ENCODE assay signal across 18 cellular contexts in the genomic region with DNA sequence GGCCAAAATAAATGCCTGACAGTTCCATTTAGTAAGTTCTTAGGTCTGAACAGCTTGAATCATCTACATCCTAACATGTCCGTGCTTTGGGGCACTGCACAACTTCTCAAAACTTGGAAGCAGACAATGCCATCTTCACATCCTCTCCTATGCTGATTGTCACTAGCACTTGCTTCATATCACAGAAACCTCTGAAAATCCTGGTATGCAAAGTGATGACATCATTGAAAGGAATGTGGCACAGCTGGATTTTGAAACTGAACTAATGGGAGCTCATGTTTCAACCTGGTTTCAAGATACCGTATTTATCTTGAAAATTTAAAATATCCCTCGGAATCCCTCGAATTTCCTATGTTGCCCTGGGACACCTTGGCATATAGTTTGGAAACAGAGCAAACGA.
A peak's percentile ranks its signal among the peaks of the same experiment; 100 is the strongest.
DNase-seq lines count a peak whose midpoint lies in the region; ATAC-seq, FAIRE-seq and TF ChIP-seq lines count a peak whose summit lies in the region.
"Had no signal": no experiment of that assay in that cellular context is flagged by ENCODE, and none has a peak within 500 bp of the region (broad histone marks: within the 10 kb centered on the region; RNA-seq: fewer than 3 reads in every experiment).

No MANE protein-coding gene starts in this region.

- peak; percentile 8 for DNase-seq in EH (ENCODE audit: low read depth)
- DNase-seq in bronchial epithelial cell (ENCODE audit: low read depth): peak; percentile 89
- DNase-seq in mesothelial cell of epicardium (ENCODE audit: low spot score in 2 of 2, unreplicated experiment in 2 of 2): no peak
- no peak for DNase-seq in NCI-H2029 treated with DMSO at 0.1 percent for 48 hours (lab: John Stamatoyannopoulos, UW)
- no peak for DNase-seq in germinal center (ENCODE audit: low spot score)
- DNase-seq in NCI-H2107 treated with DMSO at 0.1 percent for 48 hours (lab: John Stamatoyannopoulos, UW; ENCODE audit: unreplicated experiment): no peak
- DNase-seq: activated CD8-positive, alpha-beta memory T cell treated with anti-CD3 and anti-CD28 coated beads, Interleukin-2, amount 50 U/mL, for 4 hours; cortex of kidney; KG1; naive B cell; NCI-H1930; NK-92 treated with Interleukin-12 subunit alpha and Interleukin-12 subunit beta, amount 100 ng/mL, for 24 hours had no signal

- H3K4me3 Mint-ChIP-seq in mesothelial cell of epicardium: peak overlapping the region; percentile 24
- H3K4me3 Mint-ChIP-seq: activated naive CD8-positive, alpha-beta T cell; naive B cell; WTC11 had no signal

- FAIRE-seq in bronchial epithelial cell (lab: Jason Lieb, UNC): no peak
- FAIRE-seq: G401.6 had no signal

- ATAC-seq in HG02571 (IDR thresholded peaks at IDR 0.05; ENCODE audit: unreplicated experiment): no peak
- ATAC-seq: WTC11 had no signal

- peaks cover 4% of the 10 kb centered on the region for H3K9me3 Mint-ChIP-seq in mesothelial cell of epicardium

- TF ChIP-seq RAD21 in Ishikawa (IDR thresholded peaks at IDR 0.05; ENCODE audit: low read depth): no peak

- no peaks in the 10 kb centered on the region for H3K27me3 ChIP-seq in bronchial epithelial cell (ENCODE audit: control insufficient read depth, insufficient read depth, low read length)
- H3K27me3 ChIP-seq: BLaER1 had no signal

- no peak for TF ChIP-seq CTCF in bronchial epithelial cell (IDR thresholded peaks at IDR 0.05; ENCODE audit: insufficient read depth, low read length, severe bottlenecking)
- TF ChIP-seq CTCF in mesothelial cell of epicardium (IDR thresholded peaks at IDR 0.05; ENCODE audit: unreplicated experiment): no peak

- H3K36me3 ChIP-seq in bronchial epithelial cell (ENCODE audit: control insufficient read depth, insufficient read depth, low read length): no peaks in the 10 kb centered on the region
- H3K36me3 ChIP-seq: BLaER1 had no signal

- peak; percentile 88 for TF ChIP-seq EP300 in Ishikawa (IDR thresholded peaks at IDR 0.05; ENCODE audit: borderline replicate concordance)

- peaks cover 31% of the 10 kb centered on the region for H3K4me1 Mint-ChIP-seq in mesothelial cell of epicardium
- H3K4me1 Mint-ChIP-seq: naive B cell had no signal

- no peaks in the 10 kb centered on the region for H3K36me3 Mint-ChIP-seq in mesothelial cell of epicardium
- H3K36me3 Mint-ChIP-seq: activated naive CD8-positive, alpha-beta T cell; naive B cell; WTC11 had no signal

- no peaks in the 10 kb centered on the region for H3K27me3 Mint-ChIP-seq in mesothelial cell of epicardium (ENCODE audit: low read depth)
- H3K27me3 Mint-ChIP-seq: activated naive CD8-positive, alpha-beta T cell had no signal

- H3K27ac Mint-ChIP-seq in mesothelial cell of epicardium: peak overlapping the region; percentile 94
- H3K27ac Mint-ChIP-seq: activated naive CD8-positive, alpha-beta T cell; naive B cell; WTC11 had no signal

- H3K4me3 ChIP-seq in bronchial epithelial cell (ENCODE audit: low read depth, low read length): no peak overlapping the region
- H3K4me3 ChIP-seq: BLaER1 had no signal

TF ChIP-seq in Ishikawa, 13 proteins besides CTCF, POLR2A, EP300 and RAD21:
- TF ChIP-seq ZBTB7A (IDR thresholded peaks at IDR 0.05; ENCODE audit: low read depth) (no peak), TEAD4 (IDR thresholded peaks at IDR 0.05) (peak; percentile 99), TAF1 (IDR thresholded peaks at IDR 0.05; ENCODE audit: low read depth) (no peak), EGR1 (IDR thresholded peaks at IDR 0.05) (no peak), NFIC (IDR thresholded peaks at IDR 0.05) (peak; percentile 62), FOXM1 (IDR thresholded peaks at IDR 0.05; ENCODE audit: borderline replicate concordance, low read depth) (peak; percentile 62; the same call in 1 of the 2 replicates), CREB1 (IDR thresholded peaks at IDR 0.05; ENCODE audit: low read depth) (0 out of 2 replicates have a peak, but pooled peaks have one; percentile 42), YY1 (IDR thresholded peaks at IDR 0.05; ENCODE audit: low read depth) (no peak), CEBPB (IDR thresholded peaks at IDR 0.05) (peak; percentile 91), TCF12 (IDR thresholded peaks at IDR 0.05; ENCODE audit: low read depth) (peak; percentile 86)
- TF ChIP-seq, protein P1, sequence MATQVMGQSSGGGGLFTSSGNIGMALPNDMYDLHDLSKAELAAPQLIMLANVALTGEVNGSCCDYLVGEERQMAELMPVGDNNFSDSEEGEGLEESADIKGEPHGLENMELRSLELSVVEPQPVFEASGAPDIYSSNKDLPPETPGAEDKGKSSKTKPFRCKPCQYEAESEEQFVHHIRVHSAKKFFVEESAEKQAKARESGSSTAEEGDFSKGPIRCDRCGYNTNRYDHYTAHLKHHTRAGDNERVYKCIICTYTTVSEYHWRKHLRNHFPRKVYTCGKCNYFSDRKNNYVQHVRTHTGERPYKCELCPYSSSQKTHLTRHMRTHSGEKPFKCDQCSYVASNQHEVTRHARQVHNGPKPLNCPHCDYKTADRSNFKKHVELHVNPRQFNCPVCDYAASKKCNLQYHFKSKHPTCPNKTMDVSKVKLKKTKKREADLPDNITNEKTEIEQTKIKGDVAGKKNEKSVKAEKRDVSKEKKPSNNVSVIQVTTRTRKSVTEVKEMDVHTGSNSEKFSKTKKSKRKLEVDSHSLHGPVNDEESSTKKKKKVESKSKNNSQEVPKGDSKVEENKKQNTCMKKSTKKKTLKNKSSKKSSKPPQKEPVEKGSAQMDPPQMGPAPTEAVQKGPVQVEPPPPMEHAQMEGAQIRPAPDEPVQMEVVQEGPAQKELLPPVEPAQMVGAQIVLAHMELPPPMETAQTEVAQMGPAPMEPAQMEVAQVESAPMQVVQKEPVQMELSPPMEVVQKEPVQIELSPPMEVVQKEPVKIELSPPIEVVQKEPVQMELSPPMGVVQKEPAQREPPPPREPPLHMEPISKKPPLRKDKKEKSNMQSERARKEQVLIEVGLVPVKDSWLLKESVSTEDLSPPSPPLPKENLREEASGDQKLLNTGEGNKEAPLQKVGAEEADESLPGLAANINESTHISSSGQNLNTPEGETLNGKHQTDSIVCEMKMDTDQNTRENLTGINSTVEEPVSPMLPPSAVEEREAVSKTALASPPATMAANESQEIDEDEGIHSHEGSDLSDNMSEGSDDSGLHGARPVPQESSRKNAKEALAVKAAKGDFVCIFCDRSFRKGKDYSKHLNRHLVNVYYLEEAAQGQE (IDR thresholded peaks at IDR 0.05; ENCODE audit: low read depth): no peak
- TF ChIP-seq, protein P2, sequence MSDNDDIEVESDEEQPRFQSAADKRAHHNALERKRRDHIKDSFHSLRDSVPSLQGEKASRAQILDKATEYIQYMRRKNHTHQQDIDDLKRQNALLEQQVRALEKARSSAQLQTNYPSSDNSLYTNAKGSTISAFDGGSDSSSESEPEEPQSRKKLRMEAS (IDR thresholded peaks at IDR 0.05): no peak
- TF ChIP-seq, protein P3, sequence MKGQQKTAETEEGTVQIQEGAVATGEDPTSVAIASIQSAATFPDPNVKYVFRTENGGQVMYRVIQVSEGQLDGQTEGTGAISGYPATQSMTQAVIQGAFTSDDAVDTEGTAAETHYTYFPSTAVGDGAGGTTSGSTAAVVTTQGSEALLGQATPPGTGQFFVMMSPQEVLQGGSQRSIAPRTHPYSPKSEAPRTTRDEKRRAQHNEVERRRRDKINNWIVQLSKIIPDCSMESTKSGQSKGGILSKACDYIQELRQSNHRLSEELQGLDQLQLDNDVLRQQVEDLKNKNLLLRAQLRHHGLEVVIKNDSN (IDR thresholded peaks at IDR 0.05): no peak

Comparison
In these comparisons a context has a peak if more than half of its experiments do, and no peak if none do; other contexts are left out.
1. DNase-seq: peak in EH (single experiment) and bronchial epithelial cell (single experiment); none in mesothelial cell of epicardium (0 of 2), NCI-H2029 treated with DMSO at 0.1 percent for 48 hours (single experiment), germinal center (single experiment) and NCI-H2107 treated with DMSO at 0.1 percent for 48 hours (single experiment).